18 cellular contexts compared by ENCODE assay signal in genomic region chr6:131751012-131751715, GRCh38. TPM values are rescaled to one million over a fixed set of nuclear protein-coding genes. Genes with fewer than 3 reads are reported as not detected.
"Had no signal": no experiment of that assay in that cellular context is flagged by ENCODE, and none has a peak within 500 bp of the region (broad histone marks: within the 10 kb centered on the region; RNA-seq: fewer than 3 reads in every experiment).

No MANE protein-coding gene starts in this region.

RNA-seq across cellular contexts. Expression of gene CTAGE9, which starts 40.3 kb away (rescaled TPM):
- total RNA-seq: activated B cell treated with CpG ODN at 0.5 μM for 24 hours; activated CD4-positive, alpha-beta memory T cell treated with anti-CD3 and anti-CD28 coated beads for 36 hours; activated CD4-positive, alpha-beta T cell treated with anti-CD3 and anti-CD28 coated beads, Interleukin-2, amount 10 ng/mL, durations not matched to agents 24 days and 14 days; activated CD8-positive, alpha-beta memory T cell treated with anti-CD3 and anti-CD28 coated beads for 36 hours; activated CD8-positive, alpha-beta T cell treated with anti-CD3 and anti-CD28 coated beads for 36 hours; activated naive CD4-positive, alpha-beta T cell treated with anti-CD3 and anti-CD28 coated beads for 36 hours; activated naive CD4-positive, alpha-beta T cell treated with anti-CD3 and anti-CD28 coated beads, Interleukin-2, amount 50 U/mL, for 72 hours; activated naive CD8-positive, alpha-beta T cell treated with anti-CD3 and anti-CD28 coated beads for 36 hours; activated T-cell treated with anti-CD3 and anti-CD28 coated beads, Interleukin-2, amount 50 U/mL, for 4 hours; activated T-cell treated with anti-CD3 and anti-CD28 coated beads, Interleukin-2, amount 50 U/mL, for 72 hours; activated T-helper 1 cell treated with anti-CD3 and anti-CD28 coated beads, Interleukin-12 subunit alpha, Interleukin-12 subunit beta, Interleukin-2, Interleukin-4 antibody, amounts not matched to agents 30 ng/mL and 10 ng/mL and 1 ng/mL, durations not matched to agents 14 hours and 24 hours and 36 hours; activated T-helper 17 cell treated with anti-CD3 and anti-CD28 coated beads, Interleukin-2, amount 50 U/mL, for 72 hours; adrenal gland; aorta; astrocyte; cardiac septum; cerebellum had no signal
- polyA plus RNA-seq: adrenal gland, aorta had no signal

RNA-seq across cellular contexts. Expression of gene OR2A4, which starts 50.0 kb away (rescaled TPM):
- total RNA-seq: activated B cell treated with CpG ODN at 0.5 μM for 24 hours; activated CD4-positive, alpha-beta memory T cell treated with anti-CD3 and anti-CD28 coated beads for 36 hours; activated CD4-positive, alpha-beta T cell treated with anti-CD3 and anti-CD28 coated beads, Interleukin-2, amount 10 ng/mL, durations not matched to agents 24 days and 14 days; activated CD8-positive, alpha-beta memory T cell treated with anti-CD3 and anti-CD28 coated beads for 36 hours; activated CD8-positive, alpha-beta T cell treated with anti-CD3 and anti-CD28 coated beads for 36 hours; activated naive CD4-positive, alpha-beta T cell treated with anti-CD3 and anti-CD28 coated beads for 36 hours; activated naive CD4-positive, alpha-beta T cell treated with anti-CD3 and anti-CD28 coated beads, Interleukin-2, amount 50 U/mL, for 72 hours; activated naive CD8-positive, alpha-beta T cell treated with anti-CD3 and anti-CD28 coated beads for 36 hours; activated T-cell treated with anti-CD3 and anti-CD28 coated beads, Interleukin-2, amount 50 U/mL, for 4 hours; activated T-cell treated with anti-CD3 and anti-CD28 coated beads, Interleukin-2, amount 50 U/mL, for 72 hours; activated T-helper 1 cell treated with anti-CD3 and anti-CD28 coated beads, Interleukin-12 subunit alpha, Interleukin-12 subunit beta, Interleukin-2, Interleukin-4 antibody, amounts not matched to agents 30 ng/mL and 10 ng/mL and 1 ng/mL, durations not matched to agents 14 hours and 24 hours and 36 hours; activated T-helper 17 cell treated with anti-CD3 and anti-CD28 coated beads, Interleukin-2, amount 50 U/mL, for 72 hours; adrenal gland; aorta; astrocyte; body of pancreas; cerebellum had no signal
